In genomic region chr10:70221030-70221429, GRCh38 we compare ENCODE assay signal across 8 cellular contexts. TPM values are rescaled to one million over a fixed set of nuclear protein-coding genes. Genes with fewer than 3 reads are reported as not detected.
DNase-seq lines count a peak whose midpoint lies in the region; ATAC-seq, FAIRE-seq and TF ChIP-seq lines count a peak whose summit lies in the region.

No MANE protein-coding gene starts in this region.

- H3K27me3 ChIP-seq in DOHH2 (ENCODE audit: control insufficient read depth, low read length) (no peaks in the 10 kb centered on the region), GM12878 (replicated peaks in 1 of 2; ENCODE audit: control insufficient read depth in 2 of 2, insufficient read depth in 2 of 2, low read length in 1 of 2) (no peaks in the 10 kb centered on the region), parathyroid adenoma (ENCODE audit: control insufficient read depth, insufficient read depth, low read length) (no peaks in the 10 kb centered on the region), GM23338 (ENCODE audit: insufficient read depth) (no peaks in the 10 kb centered on the region)

- H3K4me1 Mint-ChIP-seq in GM23338 (0 out of 3 replicates have a peak, but pooled peaks cover 2% of the 10 kb centered on the region), progenitor cell of endocrine pancreas (ENCODE audit: low read depth) (peaks cover 18% of the 10 kb centered on the region)

- no peak for FAIRE-seq in GM12878 (lab: Jason Lieb, UNC)

- TF ChIP-seq CTCF in DOHH2 (IDR thresholded peaks at IDR 0.05; ENCODE audit: low read depth, low read length, poor library complexity, severe bottlenecking) (no peak), GM12878 (IDR thresholded peaks at IDR 0.05 in 2 of 3, conservative IDR thresholded peaks at IDR 0.05 in 1 of 3; ENCODE audit: control insufficient read depth in 2 of 3, extremely low read depth in 1 of 3, insufficient read depth in 1 of 3, low read depth in 3 of 3, low read length in 3 of 3) (no peak), parathyroid adenoma (IDR thresholded peaks at IDR 0.05) (no peak), GM23338 (conservative IDR thresholded peaks at IDR 0.05; ENCODE audit: low read depth in 2 of 2) (no peak), progenitor cell of endocrine pancreas (IDR thresholded peaks at IDR 0.05; ENCODE audit: unreplicated experiment) (no peak)

- DNase-seq in GM12878 (ENCODE audit: low read depth, low spot score) (no peak), GM23338 (ENCODE audit: low spot score) (no peak), ureter (ENCODE audit: low spot score) (no peak), NCI-H82 treated with DMSO at 0.1 percent for 48 hours (lab: John Stamatoyannopoulos, UW; ENCODE audit: unreplicated experiment) (no peak), progenitor cell of endocrine pancreas (ENCODE audit: low spot score, unreplicated experiment) (no peak)

- TF ChIP-seq RAD21 in GM12878 (IDR thresholded peaks at IDR 0.05; ENCODE audit: insufficient read depth, low read depth, low read length): no peak

- no peak for TF ChIP-seq POLR2A in GM12878 (IDR thresholded peaks at IDR 0.05; ENCODE audit: low read depth, low read length)

- no peaks in the 10 kb centered on the region for H3K9me2 ChIP-seq in DOHH2 (replicated peaks; ENCODE audit: control insufficient read depth, low read length)
- no peaks in the 10 kb centered on the region for H3K9me2 ChIP-seq in GM23338 (ENCODE audit: insufficient read depth)

- RAD21 ChIA-PET in GM12878 (lab: Charles Lee; ENCODE audit: unreplicated experiment): interaction anchor here (0.6 to 18.9 kb wide), 38 partner anchors 11 to 533 kb away, joined by 3 to 675 read pairs (median 4); partner anchors contain the start of genes EIF4EBP2, NPFFR1, PPA1 and SAR1A

- WGBS in GM12878 (ENCODE audit: insufficient coverage, insufficient replicate concordance, low lambda C conversion rate, missing lambda C conversion rate): 0% methylated on average over 1 of the region's 1 CpG

- H3K36me3 ChIP-seq in DOHH2 (ENCODE audit: control insufficient read depth, low read length) (peaks cover 81% of the 10 kb centered on the region), GM12878 (ENCODE audit: control insufficient read depth in 2 of 2, insufficient read depth in 2 of 2, low read length in 1 of 2) (peaks cover 1 to 9% of the 10 kb centered on the region in 2 experiments), parathyroid adenoma (ENCODE audit: control insufficient read depth, insufficient read depth, low read length) (no peaks in the 10 kb centered on the region), GM23338 (ENCODE audit: insufficient read depth) (peaks cover 8% of the 10 kb centered on the region; the same call in 1 of the 2 replicates)

- intact Hi-C loops in GM12878 (cut with micrococcal nuclease; ENCODE audit: unreplicated experiment): loop anchor here (1.0 to 2.0 kb wide), 2 partner anchors 52 to 143 kb away; no protein-coding TSS in a partner anchor

- H3K4me1 ChIP-seq in DOHH2 (ENCODE audit: control insufficient read depth, low read length) (peaks cover 14% of the 10 kb centered on the region), GM12878 (ENCODE audit: control insufficient read depth, insufficient read depth, low read length) (peaks cover 21% of the 10 kb centered on the region), parathyroid adenoma (peaks cover 4% of the 10 kb centered on the region), GM23338 (ENCODE audit: insufficient read depth) (no peaks in the 10 kb centered on the region)

- H3K4me3 Mint-ChIP-seq in GM23338 (no peak overlapping the region), progenitor cell of endocrine pancreas (ENCODE audit: low read depth) (no peak overlapping the region)

- H3F3A ChIP-seq in DOHH2 (ENCODE audit: control insufficient read depth, insufficient read depth) (peaks cover 33% of the 10 kb centered on the region), GM23338 (replicated peaks; ENCODE audit: low read depth) (0 out of 2 replicates have a peak, but pooled peaks cover 2% of the 10 kb centered on the region)

- H3K27ac Mint-ChIP-seq in GM23338: no peak overlapping the region
- H3K27ac Mint-ChIP-seq in progenitor cell of endocrine pancreas: no peak overlapping the region

- H3K27ac ChIP-seq in DOHH2 (ENCODE audit: low read depth, low read length): no peak overlapping the region
- peak overlapping the region; percentile 52; the same call in 1 of the 2 replicates for H3K27ac ChIP-seq in GM12878 (ENCODE audit: control insufficient read depth, insufficient read depth)
- no peak overlapping the region for H3K27ac ChIP-seq in parathyroid adenoma
- H3K27ac ChIP-seq in GM23338 (ENCODE audit: low read depth): no peak overlapping the region

- peaks cover 73% of the 10 kb centered on the region for H3K79me2 ChIP-seq in DOHH2 (ENCODE audit: control insufficient read depth, low read length)
- H3K79me2 ChIP-seq in GM12878 (ENCODE audit: control insufficient read depth, insufficient read depth, low read length): peaks cover 45% of the 10 kb centered on the region
- no peaks in the 10 kb centered on the region for H3K79me2 ChIP-seq in parathyroid adenoma
- peaks cover 24% of the 10 kb centered on the region for H3K79me2 ChIP-seq in GM23338 (replicated peaks; ENCODE audit: insufficient read depth)

- POLR2A ChIA-PET in GM12878 (lab: Charles Lee): interaction anchor here (1.0 to 2.2 kb wide), 9 partner anchors 11 to 184 kb away, joined by 3 to 18 read pairs (median 3); no protein-coding TSS in a partner anchor

- CTCF ChIA-PET in GM12878 (lab: Yijun Ruan, JAX): interaction anchor here (0.9 to 16.2 kb wide), 44 partner anchors 9 to 538 kb away, joined by 3 to 611 read pairs (median 6); partner anchors contain the start of genes EIF4EBP2, LRRC20, NPFFR1 and PPA1

- peak overlapping the region; percentile 28; the same call in 1 of the 2 replicates for H3K9ac ChIP-seq in GM12878 (ENCODE audit: control insufficient read depth, insufficient read depth, low read length)
- H3K9ac ChIP-seq in parathyroid adenoma: no peak overlapping the region

- H3K9me3 ChIP-seq in DOHH2 (ENCODE audit: control insufficient read depth, insufficient read depth, low read length) (no peaks in the 10 kb centered on the region), GM12878 (replicated peaks; ENCODE audit: control insufficient read depth, insufficient read depth, low read length) (no peaks in the 10 kb centered on the region; the same call in 2 of the 3 replicates), parathyroid adenoma (ENCODE audit: control insufficient read depth, low read length) (no peaks in the 10 kb centered on the region)

- ATAC-seq in HG02642 (IDR thresholded peaks at IDR 0.05; ENCODE audit: poor library complexity, unreplicated experiment) (peak; percentile 19), GM12878 (peak; percentile 41), GM23338 (no peak)

- no peaks in the 10 kb centered on the region for H3K9me3 Mint-ChIP-seq in GM23338
- no peaks in the 10 kb centered on the region for H3K9me3 Mint-ChIP-seq in progenitor cell of endocrine pancreas (ENCODE audit: low read depth)

- peak overlapping the region; percentile 14; the same call in 1 of the 2 replicates for H3K4me2 ChIP-seq in DOHH2 (ENCODE audit: low read length)
- H3K4me2 ChIP-seq in GM12878 (ENCODE audit: control insufficient read depth, insufficient read depth): peak overlapping the region; percentile 77
- no peak overlapping the region for H3K4me2 ChIP-seq in parathyroid adenoma (ENCODE audit: low read length)
- H3K4me2 ChIP-seq in GM23338: no peak overlapping the region

- SMC1A ChIA-PET in GM12878 (lab: Charles Lee; ENCODE audit: uncharacterized antibody, unreplicated experiment): interaction anchor here (0.9 to 14.1 kb wide), 36 partner anchors 9 to 330 kb away, joined by 3 to 408 read pairs (median 7); partner anchors contain the start of genes EIF4EBP2, LRRC20, PPA1 and TYSND1

- H4K20me1 ChIP-seq in DOHH2 (ENCODE audit: control insufficient read depth, insufficient read depth, low read depth, low read length) (peaks cover 7% of the 10 kb centered on the region), GM12878 (ENCODE audit: control insufficient read depth, insufficient read depth) (no peaks in the 10 kb centered on the region; the same call in 1 of the 2 replicates), GM23338 (replicated peaks; ENCODE audit: insufficient read depth) (peaks cover 12% of the 10 kb centered on the region)

- H3K36me3 Mint-ChIP-seq in GM23338 (ENCODE audit: low read depth): peaks cover 12% of the 10 kb centered on the region; the same call in 2 of the 3 replicates
- H3K36me3 Mint-ChIP-seq in progenitor cell of endocrine pancreas (ENCODE audit: insufficient read depth): peaks cover 12% of the 10 kb centered on the region

- H3K4me3 ChIP-seq in DOHH2 (ENCODE audit: low read length) (no peak overlapping the region), GM12878 (peak overlapping the region; percentile 14; the same call in 1 of the 2 replicates), parathyroid adenoma (ENCODE audit: low read depth, low read length) (no peak overlapping the region), GM23338 (no peak overlapping the region)

- no peak overlapping the region for H2AFZ ChIP-seq in GM12878 (ENCODE audit: control insufficient read depth, low read depth, low read length)
- H2AFZ ChIP-seq in parathyroid adenoma: peak overlapping the region; percentile 6
- H2AFZ ChIP-seq in GM23338: no peak overlapping the region

- TF ChIP-seq EP300 in GM12878 (IDR thresholded peaks at IDR 0.05; ENCODE audit: borderline replicate concordance in 1 of 2, control insufficient read depth in 1 of 2, low read depth in 2 of 2, low read length in 2 of 2): no peak

- peaks cover 2% of the 10 kb centered on the region for H3K27me3 Mint-ChIP-seq in GM23338 (ENCODE audit: insufficient read depth, low read depth, poor library complexity)
- no peaks in the 10 kb centered on the region for H3K27me3 Mint-ChIP-seq in progenitor cell of endocrine pancreas

- BruUV-seq in GM12878 (replicated peaks; lab: Mats Ljungman, UMichigan): no TSS peak

- in situ Hi-C loops in GM12878 (cut with MboI): no loop called here

RNA-seq across cellular contexts. Expression of gene PPA1, which starts 12.2 kb away (rescaled TPM):
- total RNA-seq in GM12878 (2013; cell fraction: nucleolus; rRNA removed): 131 and 145 TPM in 2 replicates
- 297 and 344 TPM in 2 replicates for total RNA-seq in GM12878 (2014; rRNA removed)
- total RNA-seq in GM12878 (2014; rRNA removed; fragmentation: Illumina TruSeq; extraction: Trizol): 334 and 338 TPM in 2 replicates
- 254 and 260 TPM in 2 replicates for total RNA-seq in GM12878 (2021)
- 197 TPM for polyA plus RNA-seq in GM12878 (2011; ENCODE audit: low read depth)
- polyA plus RNA-seq in GM12878 (2011; rRNA removed): 452 and 655 TPM in 2 replicates
- 191 and 218 TPM in 2 replicates for polyA plus RNA-seq in GM12878 (2011; cell fraction: cytosol; rRNA removed)
- 159 and 213 TPM in 2 replicates for polyA plus RNA-seq in GM12878 (2011; cell fraction: nucleus; rRNA removed)
- 207 and 266 TPM in 2 replicates for polyA plus RNA-seq in GM12878 (2012)
- 296 and 362 TPM in 2 replicates for polyA plus RNA-seq in GM12878 (2014; fragmentation: Illumina TruSeq; extraction: Trizol)
- 100 to 1,000 TPM; 224 to 386 TPM for polyA plus RNA-seq in GM12878 (2014; fragmentation: Nextera tagmentation; extraction: Ambion mirVana)
- polyA plus RNA-seq in GM12878 (2014; rRNA removed): 346 and 396 TPM in 2 replicates
- 100 to 1,000 TPM; 353 to 365 TPM for polyA plus RNA-seq in GM12878 (2016; fragmentation: Nextera tagmentation; extraction: Ambion mirVana)
- polyA minus RNA-seq in GM12878 (2011; rRNA and poly(A)+ RNA removed): 181 and 246 TPM in 2 replicates
- 70.8 and 76.2 TPM in 2 replicates for polyA minus RNA-seq in GM12878 (2011; cell fraction: cytosol; rRNA and poly(A)+ RNA removed)
- polyA minus RNA-seq in GM12878 (2011; cell fraction: nucleus; rRNA and poly(A)+ RNA removed): 44.1 and 89.6 TPM in 2 replicates
- total RNA-seq in GM23338 (2014; rRNA removed; shearing (Covaris generic)): 135 and 178 TPM in 2 replicates
- 206 and 228 TPM in 2 replicates for polyA plus RNA-seq in GM23338 (2016; fragmentation: Nextera tagmentation; extraction: Ambion mirVana)
- total RNA-seq in ureter: 125 TPM
- 119 and 128 TPM in 2 replicates for total RNA-seq in progenitor cell of endocrine pancreas

RNA-seq across cellular contexts. Expression of gene SAR1A, which starts 50.7 kb away (rescaled TPM):
- total RNA-seq in GM12878 (2013; cell fraction: nucleolus; rRNA removed): 36.4 and 40.0 TPM in 2 replicates
- 45.4 and 60.3 TPM in 2 replicates for total RNA-seq in GM12878 (2014; rRNA removed)
- total RNA-seq in GM12878 (2014; rRNA removed; fragmentation: Illumina TruSeq; extraction: Trizol): 52.7 and 54.7 TPM in 2 replicates
- 77.3 and 81.3 TPM in 2 replicates for total RNA-seq in GM12878 (2021)
- 31.2 TPM for polyA plus RNA-seq in GM12878 (2011; ENCODE audit: low read depth)
- polyA plus RNA-seq in GM12878 (2011; rRNA removed): 85.0 and 101 TPM in 2 replicates
- 21.4 and 21.6 TPM in 2 replicates for polyA plus RNA-seq in GM12878 (2011; cell fraction: cytosol; rRNA removed)
- 17.8 and 20.3 TPM in 2 replicates for polyA plus RNA-seq in GM12878 (2011; cell fraction: nucleus; rRNA removed)
- polyA plus RNA-seq in GM12878 (2012): 32.0 and 39.5 TPM in 2 replicates
- 54.8 and 55.6 TPM in 2 replicates for polyA plus RNA-seq in GM12878 (2014; fragmentation: Illumina TruSeq; extraction: Trizol)
- 10 to 100 TPM; 69.4 to 81.1 TPM for polyA plus RNA-seq in GM12878 (2014; fragmentation: Nextera tagmentation; extraction: Ambion mirVana)
- 29.3 and 33.2 TPM in 2 replicates for polyA plus RNA-seq in GM12878 (2014; rRNA removed)
- polyA plus RNA-seq in GM12878 (2016; fragmentation: Nextera tagmentation; extraction: Ambion mirVana): 10 to 100 TPM; 58.0 to 62.2 TPM
- polyA minus RNA-seq in GM12878 (2011; rRNA and poly(A)+ RNA removed): 40.6 and 76.1 TPM in 2 replicates
- polyA minus RNA-seq in GM12878 (2011; cell fraction: cytosol; rRNA and poly(A)+ RNA removed): 18.6 and 25.1 TPM in 2 replicates
- 10.0 and 14.1 TPM in 2 replicates for polyA minus RNA-seq in GM12878 (2011; cell fraction: nucleus; rRNA and poly(A)+ RNA removed)
- 71.5 and 84.8 TPM in 2 replicates for total RNA-seq in GM23338 (2014; rRNA removed; shearing (Covaris generic))
- polyA plus RNA-seq in GM23338 (2016; fragmentation: Nextera tagmentation; extraction: Ambion mirVana): 58.1 and 68.1 TPM in 2 replicates
- total RNA-seq in ureter: 116 TPM
- 93.0 and 94.4 TPM in 2 replicates for total RNA-seq in progenitor cell of endocrine pancreas

Comparison
In these comparisons a context has a peak if more than half of its experiments do, and no peak if none do; other contexts are left out.
1. H3K4me2 ChIP-seq: peak in DOHH2 (single experiment) and GM12878 (single experiment); none in parathyroid adenoma (single experiment) and GM23338 (single experiment).